ENCODE assay signal across 1 cellular context in the genomic region with DNA sequence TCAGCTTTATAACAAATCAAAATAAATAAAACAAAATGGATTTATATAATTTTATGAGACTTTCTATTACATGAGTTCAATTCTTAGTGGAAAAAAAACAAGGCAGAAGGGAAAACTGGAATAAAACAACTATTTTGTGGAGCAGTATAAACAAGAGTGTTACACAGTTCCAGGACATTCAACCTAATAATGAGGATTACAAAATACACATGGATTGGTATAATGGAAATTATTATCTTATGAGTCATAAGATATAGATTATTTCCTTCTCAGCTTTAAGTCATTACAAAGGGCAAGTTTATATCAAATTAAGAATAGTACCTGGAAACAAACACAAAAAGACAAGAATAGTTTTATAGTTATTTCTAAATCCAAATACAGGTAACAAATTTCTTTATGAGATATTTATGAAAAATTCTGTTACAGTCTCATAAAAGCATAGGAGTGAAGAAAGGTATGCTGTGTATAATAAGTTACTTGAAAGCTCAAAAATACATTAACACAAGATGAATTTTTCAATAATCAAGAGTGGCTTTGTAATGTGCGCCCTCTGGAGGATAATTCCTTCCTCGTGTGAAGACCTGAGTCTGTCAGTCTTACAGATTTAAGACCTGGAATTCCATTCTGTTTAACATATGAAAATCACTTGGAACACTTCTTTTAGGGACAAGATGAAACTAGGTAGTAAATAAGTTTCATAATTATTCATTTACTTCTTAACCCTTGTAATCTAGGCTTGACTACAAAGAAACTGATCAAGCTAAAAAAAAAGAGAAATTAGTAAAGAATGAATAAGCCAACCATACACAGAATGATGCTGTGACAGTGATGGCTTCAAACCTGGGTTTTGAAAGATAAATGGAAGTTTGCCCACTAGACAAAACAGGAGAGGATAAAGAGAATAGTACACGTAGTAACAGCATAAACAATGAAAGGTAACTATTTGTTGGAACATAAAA.
TF ChIP-seq lines count a peak whose summit lies in the region.

No MANE protein-coding gene starts in this region.

TF ChIP-seq in GM23338, 12 proteins besides CTCF, POLR2A, EP300 and RAD21 (continued from another document):
- TF ChIP-seq ZNF462 (CRISPR knock-in tag; IDR thresholded peaks at IDR 0.05) (no peak), ZNF331 (CRISPR knock-in tag; IDR thresholded peaks at IDR 0.05; ENCODE audit: low read depth) (no peak), STAT1 (IDR thresholded peaks at IDR 0.05; ENCODE audit: unreplicated experiment) (no peak), POLR2AphosphoS5 (IDR thresholded peaks at IDR 0.05; ENCODE audit: low read depth) (no peak), ETS1 (IDR thresholded peaks at IDR 0.05) (no peak), CREB1 (CRISPR knock-in tag; IDR thresholded peaks at IDR 0.05; ENCODE audit: low read depth) (no peak), EZH2 (IDR thresholded peaks at IDR 0.05; ENCODE audit: low read depth, unreplicated experiment) (no peak), NANOG (IDR thresholded peaks at IDR 0.05; ENCODE audit: borderline replicate concordance) (no peak), EZH2phosphoT487 (IDR thresholded peaks at IDR 0.05; ENCODE audit: unreplicated experiment) (no peak), ZNF114 (CRISPR knock-in tag; IDR thresholded peaks at IDR 0.05) (no peak)
- TF ChIP-seq, protein P1, sequence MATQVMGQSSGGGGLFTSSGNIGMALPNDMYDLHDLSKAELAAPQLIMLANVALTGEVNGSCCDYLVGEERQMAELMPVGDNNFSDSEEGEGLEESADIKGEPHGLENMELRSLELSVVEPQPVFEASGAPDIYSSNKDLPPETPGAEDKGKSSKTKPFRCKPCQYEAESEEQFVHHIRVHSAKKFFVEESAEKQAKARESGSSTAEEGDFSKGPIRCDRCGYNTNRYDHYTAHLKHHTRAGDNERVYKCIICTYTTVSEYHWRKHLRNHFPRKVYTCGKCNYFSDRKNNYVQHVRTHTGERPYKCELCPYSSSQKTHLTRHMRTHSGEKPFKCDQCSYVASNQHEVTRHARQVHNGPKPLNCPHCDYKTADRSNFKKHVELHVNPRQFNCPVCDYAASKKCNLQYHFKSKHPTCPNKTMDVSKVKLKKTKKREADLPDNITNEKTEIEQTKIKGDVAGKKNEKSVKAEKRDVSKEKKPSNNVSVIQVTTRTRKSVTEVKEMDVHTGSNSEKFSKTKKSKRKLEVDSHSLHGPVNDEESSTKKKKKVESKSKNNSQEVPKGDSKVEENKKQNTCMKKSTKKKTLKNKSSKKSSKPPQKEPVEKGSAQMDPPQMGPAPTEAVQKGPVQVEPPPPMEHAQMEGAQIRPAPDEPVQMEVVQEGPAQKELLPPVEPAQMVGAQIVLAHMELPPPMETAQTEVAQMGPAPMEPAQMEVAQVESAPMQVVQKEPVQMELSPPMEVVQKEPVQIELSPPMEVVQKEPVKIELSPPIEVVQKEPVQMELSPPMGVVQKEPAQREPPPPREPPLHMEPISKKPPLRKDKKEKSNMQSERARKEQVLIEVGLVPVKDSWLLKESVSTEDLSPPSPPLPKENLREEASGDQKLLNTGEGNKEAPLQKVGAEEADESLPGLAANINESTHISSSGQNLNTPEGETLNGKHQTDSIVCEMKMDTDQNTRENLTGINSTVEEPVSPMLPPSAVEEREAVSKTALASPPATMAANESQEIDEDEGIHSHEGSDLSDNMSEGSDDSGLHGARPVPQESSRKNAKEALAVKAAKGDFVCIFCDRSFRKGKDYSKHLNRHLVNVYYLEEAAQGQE (IDR thresholded peaks at IDR 0.05; ENCODE audit: unreplicated experiment), result no peak
TF ChIP-seq in GM23338: peak in this region for 0.
